ENCODE assay signal across 12 cellular contexts in genomic region chr6:159104931-159105330, GRCh38.
DNase-seq lines count a peak whose midpoint lies in the region; ATAC-seq and TF ChIP-seq lines count a peak whose summit lies in the region.
"Had no signal": no experiment of that assay in that cellular context is flagged by ENCODE, and none has a peak within 500 bp of the region (broad histone marks: within the 10 kb centered on the region; RNA-seq: fewer than 3 reads in every experiment).

No MANE protein-coding gene starts in this region.

- H3K4me2 ChIP-seq in BLaER1 = peak overlapping the region; percentile 78
- no peak overlapping the region for H3K4me2 ChIP-seq in DND-41 (ENCODE audit: insufficient read depth, low read length)

- POLR2A ChIA-PET in WTC11 (lab: Charles Lee) = no interaction called here

- CTCF ChIA-PET in WTC11 (lab: Charles Lee) = interaction anchor here (0.8 to 3.6 kb wide), 23 partner anchors 10 to 413 kb away, joined by 3 to 65 read pairs (median 5); partner anchors contain the start of gene RSPH3

- no peaks in the 10 kb centered on the region for H4K20me1 ChIP-seq in BLaER1
- no peaks in the 10 kb centered on the region for H4K20me1 ChIP-seq in DND-41 (ENCODE audit: insufficient read depth, low read length)

- 0 out of 2 replicates have a peak overlapping the region, but pooled peaks have one; percentile 12 for H2AFZ ChIP-seq in DND-41 (ENCODE audit: low read depth, low read length)

- H3K4me1 ChIP-seq in BLaER1 (peaks cover 62% of the 10 kb centered on the region), DND-41 (ENCODE audit: insufficient read depth, low read length) (peaks cover 43% of the 10 kb centered on the region), endodermal cell (ENCODE audit: control insufficient read depth, insufficient read depth, low read length) (no peaks in the 10 kb centered on the region)

- H3K36me3 Mint-ChIP-seq in endodermal cell (ENCODE audit: low read depth) (no peaks in the 10 kb centered on the region), WTC11 (no peaks in the 10 kb centered on the region)

- no peaks in the 10 kb centered on the region for H3K79me2 ChIP-seq in DND-41 (ENCODE audit: insufficient read depth, low read length)

- ATAC-seq in DND-41 (ENCODE audit: insufficient read depth, low read depth) = no peak
- no peak for ATAC-seq in WTC11
- no peak for ATAC-seq in HG03135 (IDR thresholded peaks at IDR 0.05; ENCODE audit: unreplicated experiment)
- no peak for ATAC-seq in HG02571 (IDR thresholded peaks at IDR 0.05; ENCODE audit: unreplicated experiment)

- no peak overlapping the region for H3K4me3 Mint-ChIP-seq in endodermal cell
- H3K4me3 Mint-ChIP-seq in WTC11 = no peak overlapping the region

- H3K9me3 ChIP-seq in BLaER1 (no peaks in the 10 kb centered on the region), DND-41 (ENCODE audit: insufficient read depth, low read length, severe bottlenecking) (no peaks in the 10 kb centered on the region), endodermal cell (ENCODE audit: control insufficient read depth, low read length) (no peaks in the 10 kb centered on the region)
- H3K9me3 ChIP-seq: SJSA1 had no signal

- DNase-seq in DND-41 = no peak
- peak; percentile 83 for DNase-seq in RPMI8226
- peak; percentile 38 for DNase-seq in endodermal cell
- no peak for DNase-seq in activated effector memory CD4-positive, alpha-beta T cell treated with anti-CD3 and anti-CD28 coated beads, Interleukin-2, amount 50 U/mL, for 16 hours
- no peak for DNase-seq in WTC11 (ENCODE audit: low spot score)
- DNase-seq: NCI-H1694 treated with DMSO at 0.1 percent for 48 hours; stimulated activated CD4-positive, alpha-beta T cell treated with anti-CD3 and anti-CD28 coated beads, Interleukin-12 subunit alpha, Interleukin-12 subunit beta, amount 100 ng/mL, for 4 hours; stimulated activated naive CD4-positive, alpha-beta T cell treated with Interleukin-2 at 50 U/mL for 16 hours had no signal

- H3K27ac Mint-ChIP-seq in endodermal cell (no peak overlapping the region), WTC11 (no peak overlapping the region)

- H3K36me3 ChIP-seq in BLaER1 = no peaks in the 10 kb centered on the region
- no peaks in the 10 kb centered on the region for H3K36me3 ChIP-seq in DND-41 (ENCODE audit: insufficient read depth, low read length)
- no peaks in the 10 kb centered on the region for H3K36me3 ChIP-seq in endodermal cell (ENCODE audit: control insufficient read depth, insufficient read depth, low read length)
- H3K36me3 ChIP-seq: SJSA1 had no signal

- H3K27me3 Mint-ChIP-seq in endodermal cell (ENCODE audit: insufficient read depth) = no peaks in the 10 kb centered on the region
- no peaks in the 10 kb centered on the region for H3K27me3 Mint-ChIP-seq in WTC11 (ENCODE audit: low read depth)

- 85 to 87% methylated on average over 5 of the region's 5 CpGs for WGBS in endodermal cell (ENCODE audit: insufficient coverage in 1 of 2, insufficient read length in 1 of 2), 2 experiments

- H3K4me3 ChIP-seq in BLaER1 (no peak overlapping the region; the same call in 1 of the 2 replicates), DND-41 (ENCODE audit: low read depth in 1 of 2, low read length in 2 of 2) (no peak overlapping the region), endodermal cell (ENCODE audit: low read length) (no peak overlapping the region)
- H3K4me3 ChIP-seq: SJSA1 had no signal

- H3K27ac ChIP-seq in BLaER1 (peak overlapping the region; percentile 76), DND-41 (ENCODE audit: low read length) (peak overlapping the region; percentile 48), endodermal cell (ENCODE audit: low read depth, low read length) (no peak overlapping the region)
- H3K27ac ChIP-seq: SJSA1 had no signal

- H3K27me3 ChIP-seq in BLaER1 = no peaks in the 10 kb centered on the region
- H3K27me3 ChIP-seq in DND-41 (ENCODE audit: insufficient read depth, low read length, poor library complexity) = no peaks in the 10 kb centered on the region
- H3K27me3 ChIP-seq in endodermal cell (ENCODE audit: control insufficient read depth, insufficient read depth, low read length, poor library complexity, severe bottlenecking) = no peaks in the 10 kb centered on the region
- H3K27me3 ChIP-seq: SJSA1 had no signal

- TF ChIP-seq CTCF in DND-41 (IDR thresholded peaks at IDR 0.05; ENCODE audit: borderline replicate concordance, extremely low read depth, low read length, poor library complexity, severe bottlenecking) (no peak), endodermal cell (conservative IDR thresholded peaks at IDR 0.05) (no peak), WTC11 (IDR thresholded peaks at IDR 0.05) (no peak)

- peaks cover 8% of the 10 kb centered on the region for H3K4me1 Mint-ChIP-seq in endodermal cell
- H3K4me1 Mint-ChIP-seq in WTC11 = peaks cover 31% of the 10 kb centered on the region

- peak overlapping the region; percentile 64 for H3K9ac ChIP-seq in BLaER1
- no peak overlapping the region for H3K9ac ChIP-seq in DND-41 (ENCODE audit: low read depth, low read length)
- H3K9ac ChIP-seq in endodermal cell (ENCODE audit: extremely low read depth, low read length, poor library complexity, severe bottlenecking) = no peak overlapping the region

- H3K9me3 Mint-ChIP-seq in endodermal cell = no peaks in the 10 kb centered on the region
- no peaks in the 10 kb centered on the region for H3K9me3 Mint-ChIP-seq in WTC11

TF ChIP-seq in WTC11, 78 proteins besides CTCF, POLR2A, EP300 and RAD21 (continues in another document):
- no peak for TF ChIP-seq NFATC4 (CRISPR knock-in tag; IDR thresholded peaks at IDR 0.05)
- TF ChIP-seq FOXK1 (CRISPR knock-in tag; IDR thresholded peaks at IDR 0.05) = no peak
- TF ChIP-seq FOXP1 (CRISPR knock-in tag; IDR thresholded peaks at IDR 0.05; ENCODE audit: borderline replicate concordance) = no peak
- TF ChIP-seq, protein P1, sequence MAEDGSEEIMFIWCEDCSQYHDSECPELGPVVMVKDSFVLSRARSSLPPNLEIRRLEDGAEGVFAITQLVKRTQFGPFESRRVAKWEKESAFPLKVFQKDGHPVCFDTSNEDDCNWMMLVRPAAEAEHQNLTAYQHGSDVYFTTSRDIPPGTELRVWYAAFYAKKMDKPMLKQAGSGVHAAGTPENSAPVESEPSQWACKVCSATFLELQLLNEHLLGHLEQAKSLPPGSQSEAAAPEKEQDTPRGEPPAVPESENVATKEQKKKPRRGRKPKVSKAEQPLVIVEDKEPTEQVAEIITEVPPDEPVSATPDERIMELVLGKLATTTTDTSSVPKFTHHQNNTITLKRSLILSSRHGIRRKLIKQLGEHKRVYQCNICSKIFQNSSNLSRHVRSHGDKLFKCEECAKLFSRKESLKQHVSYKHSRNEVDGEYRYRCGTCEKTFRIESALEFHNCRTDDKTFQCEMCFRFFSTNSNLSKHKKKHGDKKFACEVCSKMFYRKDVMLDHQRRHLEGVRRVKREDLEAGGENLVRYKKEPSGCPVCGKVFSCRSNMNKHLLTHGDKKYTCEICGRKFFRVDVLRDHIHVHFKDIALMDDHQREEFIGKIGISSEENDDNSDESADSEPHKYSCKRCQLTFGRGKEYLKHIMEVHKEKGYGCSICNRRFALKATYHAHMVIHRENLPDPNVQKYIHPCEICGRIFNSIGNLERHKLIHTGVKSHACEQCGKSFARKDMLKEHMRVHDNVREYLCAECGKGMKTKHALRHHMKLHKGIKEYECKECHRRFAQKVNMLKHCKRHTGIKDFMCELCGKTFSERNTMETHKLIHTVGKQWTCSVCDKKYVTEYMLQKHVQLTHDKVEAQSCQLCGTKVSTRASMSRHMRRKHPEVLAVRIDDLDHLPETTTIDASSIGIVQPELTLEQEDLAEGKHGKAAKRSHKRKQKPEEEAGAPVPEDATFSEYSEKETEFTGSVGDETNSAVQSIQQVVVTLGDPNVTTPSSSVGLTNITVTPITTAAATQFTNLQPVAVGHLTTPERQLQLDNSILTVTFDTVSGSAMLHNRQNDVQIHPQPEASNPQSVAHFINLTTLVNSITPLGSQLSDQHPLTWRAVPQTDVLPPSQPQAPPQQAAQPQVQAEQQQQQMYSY (CRISPR knock-in tag; IDR thresholded peaks at IDR 0.05) = no peak
- no peak for TF ChIP-seq ZNF423 (CRISPR knock-in tag; IDR thresholded peaks at IDR 0.05)
- TF ChIP-seq JUN (CRISPR knock-in tag; IDR thresholded peaks at IDR 0.05) = no peak
- no peak for TF ChIP-seq ZBTB43 (CRISPR knock-in tag; IDR thresholded peaks at IDR 0.05)
- TF ChIP-seq, protein P2, sequence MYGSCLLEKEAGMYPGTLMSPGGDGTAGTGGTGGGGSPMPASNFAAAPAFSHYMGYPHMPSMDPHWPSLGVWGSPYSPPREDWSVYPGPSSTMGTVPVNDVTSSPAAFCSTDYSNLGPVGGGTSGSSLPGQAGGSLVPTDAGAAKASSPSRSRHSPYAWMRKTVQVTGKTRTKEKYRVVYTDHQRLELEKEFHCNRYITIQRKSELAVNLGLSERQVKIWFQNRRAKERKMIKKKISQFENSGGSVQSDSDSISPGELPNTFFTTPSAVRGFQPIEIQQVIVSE (CRISPR knock-in tag; IDR thresholded peaks at IDR 0.05; ENCODE audit: borderline replicate concordance) = no peak
- TF ChIP-seq NFE2L1 (CRISPR knock-in tag; IDR thresholded peaks at IDR 0.05) = no peak
- no peak for TF ChIP-seq RORB (CRISPR knock-in tag; IDR thresholded peaks at IDR 0.05)
- no peak for TF ChIP-seq GRHL2 (CRISPR knock-in tag; IDR thresholded peaks at IDR 0.05; ENCODE audit: insufficient replicate concordance, severe bottlenecking)
- no peak for TF ChIP-seq ATF1 (CRISPR knock-in tag; IDR thresholded peaks at IDR 0.05)
- no peak for TF ChIP-seq ATF2 (CRISPR knock-in tag; IDR thresholded peaks at IDR 0.05; ENCODE audit: borderline replicate concordance, low read depth)

Comparison
In these comparisons a context has a peak if more than half of its experiments do, and no peak if none do; other contexts are left out.
1. DNase-seq: peak in RPMI8226 (single experiment) and endodermal cell (single experiment); none in DND-41 (single experiment), activated effector memory CD4-positive, alpha-beta T cell treated with anti-CD3 and anti-CD28 coated beads, Interleukin-2, amount 50 U/mL, for 16 hours (single experiment) and WTC11 (single experiment).